26 cellular contexts compared by ENCODE assay signal in the genomic region with DNA sequence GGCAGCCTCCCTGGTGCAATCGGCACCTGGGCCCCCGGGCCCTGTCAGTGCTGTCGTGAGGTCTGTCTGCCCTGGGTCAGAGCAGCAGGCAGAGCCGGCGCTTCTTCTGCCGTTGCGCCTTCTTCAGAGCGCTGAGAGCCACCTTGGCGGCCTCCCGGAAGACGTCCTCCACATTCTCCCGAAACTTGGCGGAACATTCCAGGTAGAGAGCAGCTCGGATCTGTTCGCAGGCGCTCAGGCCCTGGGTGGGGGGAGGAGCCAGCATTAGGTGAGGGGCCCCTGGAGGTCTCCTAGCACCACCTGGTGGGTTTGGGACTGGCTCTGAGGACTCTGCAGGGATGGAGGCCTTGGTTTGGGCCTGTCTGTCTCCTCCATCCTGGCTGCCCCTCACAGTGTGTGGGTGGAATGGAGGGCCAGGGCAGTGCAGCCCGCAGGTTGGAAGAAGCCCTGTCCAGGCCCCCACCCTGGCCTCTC. TPM values are rescaled to one million over a fixed set of nuclear protein-coding genes. Genes with fewer than 3 reads are reported as not detected.
DNase-seq lines count a peak whose midpoint lies in the region; ATAC-seq and TF ChIP-seq lines count a peak whose summit lies in the region.
"Had no signal": no experiment of that assay in that cellular context is flagged by ENCODE, and none has a peak within 500 bp of the region (broad histone marks: within the 10 kb centered on the region; RNA-seq: fewer than 3 reads in every experiment).

No MANE protein-coding gene starts in this region.

- H3K9me3 ChIP-seq in CD8-positive, alpha-beta T cell (ENCODE audit: low read length): no peaks in the 10 kb centered on the region
- H3K9me3 ChIP-seq in neuronal stem cell (replicated peaks in 1 of 2; ENCODE audit: control insufficient read depth in 2 of 2, insufficient read depth in 1 of 2, low read depth in 1 of 2, low read length in 2 of 2) (no peaks in the 10 kb centered on the region), SJCRH30 (replicated peaks) (no peaks in the 10 kb centered on the region)
- H3K9me3 ChIP-seq: ascending aorta, esophagus muscularis mucosa, heart left ventricle, MG63, SK-N-SH had no signal

- no peak for DNase-seq in activated CD8-positive, alpha-beta T cell treated with anti-CD3 and anti-CD28 coated beads for 36 hours
- no peak for DNase-seq in activated CD8-positive, alpha-beta T cell treated with anti-CD3 and anti-CD28 coated beads, Interleukin-2, amount 10 ng/mL, durations not matched to agents 7 days and 5 days
- DNase-seq in CD8-positive, alpha-beta T cell: no peak
- DNase-seq in activated CD4-positive, alpha-beta memory T cell treated with anti-CD3 and anti-CD28 coated beads, Interleukin-2, amount 10 ng/mL, durations not matched to agents 7 days and 5 days: no peak
- DNase-seq in neuronal stem cell (ENCODE audit: low spot score): no peak
- DNase-seq in SJCRH30: no peak
- DNase-seq: 8988T; activated T-cell treated with anti-CD3 and anti-CD28 coated beads, Interleukin-2, amount 50 U/mL, for 72 hours; central memory CD4-positive, alpha-beta T cell; foreskin keratinocyte; heart left ventricle; KG1; kidney; MG63; NCI-H345; NCI-H748 treated with DMSO at 0.1 percent for 48 hours; nephron progenitor cell; SK-N-SH; stimulated activated CD4-positive, alpha-beta T cell treated with anti-CD3 and anti-CD28 coated beads, Interleukin-2, amount 100 ng/mL, for 24 hours had no signal

- no peak overlapping the region for H2BK5ac ChIP-seq in neuronal stem cell (ENCODE audit: low read length)

- CTCF ChIA-PET in activated CD8-positive, alpha-beta T cell treated with anti-CD3 and anti-CD28 coated beads for 36 hours (lab: Charles Lee): interaction anchor here (14.8 kb wide), 1 partner anchor 16 kb away, joined by 420 read pairs; the partner anchor contains the start of gene RHOF
- CTCF ChIA-PET in activated CD8-positive, alpha-beta T cell treated with anti-CD3 and anti-CD28 coated beads, Interleukin-2, amount 10 ng/mL, durations not matched to agents 7 days and 5 days (lab: Charles Lee): interaction anchor here (16.1 to 26.5 kb wide), 2 partner anchors 12 to 26 kb away, joined by 581 to 956 read pairs; partner anchors contain the start of genes RHOF and SETD1B
- CTCF ChIA-PET in CD8-positive, alpha-beta T cell (lab: Charles Lee): interaction anchor here (1.4 to 36.0 kb wide), 2 partner anchors 10 to 27 kb away, joined by 6 to 2042 read pairs; partner anchors contain the start of genes RHOF and SETD1B
- CTCF ChIA-PET in activated CD4-positive, alpha-beta memory T cell treated with anti-CD3 and anti-CD28 coated beads, Interleukin-2, amount 10 ng/mL, durations not matched to agents 7 days and 5 days (lab: Charles Lee): interaction anchor here (15.3 kb wide), 1 partner anchor 11 kb away, joined by 380 read pairs; the partner anchor contains the start of gene RHOF

- no peak overlapping the region for H3K4me3 ChIP-seq in CD8-positive, alpha-beta T cell (ENCODE audit: low read depth, low read length)
- H3K4me3 ChIP-seq in neuronal stem cell (ENCODE audit: low read length in 2 of 2) (no peak overlapping the region), SJCRH30 (no peak overlapping the region)
- H3K4me3 ChIP-seq: ascending aorta, esophagus muscularis mucosa, heart left ventricle, MG63 had no signal

- H2AFZ ChIP-seq in neuronal stem cell (ENCODE audit: low read length): no peak overlapping the region
- H2AFZ ChIP-seq: parathyroid adenoma had no signal

- H3K27ac Mint-ChIP-seq in activated CD8-positive, alpha-beta T cell treated with anti-CD3 and anti-CD28 coated beads for 36 hours: peak overlapping the region; percentile 73
- no peak overlapping the region for H3K27ac Mint-ChIP-seq in activated CD8-positive, alpha-beta T cell treated with anti-CD3 and anti-CD28 coated beads, Interleukin-2, amount 10 ng/mL, durations not matched to agents 7 days and 5 days
- peak overlapping the region; percentile 18 for H3K27ac Mint-ChIP-seq in CD8-positive, alpha-beta T cell
- H3K27ac Mint-ChIP-seq in activated CD4-positive, alpha-beta memory T cell treated with anti-CD3 and anti-CD28 coated beads, Interleukin-2, amount 10 ng/mL, durations not matched to agents 7 days and 5 days: peak overlapping the region; percentile 29

- no peak overlapping the region for H4K8ac ChIP-seq in neuronal stem cell (ENCODE audit: low read depth, low read length)

- peak overlapping the region; percentile 44 for H3K9ac ChIP-seq in neuronal stem cell (ENCODE audit: low read depth, low read length, poor library complexity)
- H3K9ac ChIP-seq: parathyroid adenoma, SK-N-SH had no signal

- TF ChIP-seq CTCF in activated CD8-positive, alpha-beta T cell treated with anti-CD3 and anti-CD28 coated beads for 36 hours (IDR thresholded peaks at IDR 0.05): no peak
- TF ChIP-seq CTCF in CD8-positive, alpha-beta T cell (IDR thresholded peaks at IDR 0.05): no peak

- no peak overlapping the region for H2BK15ac ChIP-seq in neuronal stem cell (ENCODE audit: low read length)

- no peak overlapping the region for H4K91ac ChIP-seq in neuronal stem cell (ENCODE audit: low read depth, low read length, poor library complexity)

- H3K36me3 ChIP-seq in CD8-positive, alpha-beta T cell (ENCODE audit: insufficient read depth, low read length): peaks cover 21% of the 10 kb centered on the region
- H3K36me3 ChIP-seq in neuronal stem cell (replicated peaks in 1 of 2; ENCODE audit: control insufficient read depth in 2 of 2, insufficient read depth in 2 of 2, low read length in 2 of 2): peaks cover 3 to 5% of the 10 kb centered on the region in 2 donors
- H3K36me3 ChIP-seq in SJCRH30: 0 out of 2 replicates have a peak, but pooled peaks cover 3% of the 10 kb centered on the region
- H3K36me3 ChIP-seq: MG63 had no signal

- H3K23ac ChIP-seq in neuronal stem cell (ENCODE audit: low read depth, low read length, poor library complexity): peak overlapping the region; percentile 89

- H3K79me1 ChIP-seq in neuronal stem cell (ENCODE audit: low read depth, low read length): peaks cover 1% of the 10 kb centered on the region

- H3K9me3 Mint-ChIP-seq in activated CD8-positive, alpha-beta T cell treated with anti-CD3 and anti-CD28 coated beads for 36 hours: no peaks in the 10 kb centered on the region
- H3K9me3 Mint-ChIP-seq in activated CD8-positive, alpha-beta T cell treated with anti-CD3 and anti-CD28 coated beads, Interleukin-2, amount 10 ng/mL, durations not matched to agents 7 days and 5 days (ENCODE audit: insufficient read depth): no peaks in the 10 kb centered on the region
- H3K9me3 Mint-ChIP-seq in CD8-positive, alpha-beta T cell: no peaks in the 10 kb centered on the region
- no peaks in the 10 kb centered on the region for H3K9me3 Mint-ChIP-seq in activated CD4-positive, alpha-beta memory T cell treated with anti-CD3 and anti-CD28 coated beads, Interleukin-2, amount 10 ng/mL, durations not matched to agents 7 days and 5 days
- H3K9me3 Mint-ChIP-seq: activated naive CD4-positive, alpha-beta T cell treated with anti-CD3 and anti-CD28 coated beads, Interleukin-2, amount 50 U/mL, for 24 hours; activated T-cell treated with anti-CD3 and anti-CD28 coated beads, Interleukin-2, amount 50 U/mL, for 72 hours; nephron progenitor cell; T-helper 1 cell treated with Interleukin-12 subunit alpha and Interleukin-12 subunit beta and Interleukin-4 antibody, amounts not matched to agents 30 μg/mL and 1 μg/mL, for 36 hours had no signal

- H3K14ac ChIP-seq in neuronal stem cell (ENCODE audit: low read length): peak overlapping the region; percentile 71

- H3K4me2 ChIP-seq in neuronal stem cell (ENCODE audit: insufficient read depth, low read length, poor library complexity, severe bottlenecking): no peak overlapping the region
- H3K4me2 ChIP-seq: SK-N-SH had no signal

- H2AK5ac ChIP-seq in neuronal stem cell (ENCODE audit: low read depth, low read length): peak overlapping the region; percentile 46

- peaks cover 29% of the 10 kb centered on the region for H3K36me3 Mint-ChIP-seq in activated CD8-positive, alpha-beta T cell treated with anti-CD3 and anti-CD28 coated beads for 36 hours (ENCODE audit: low read depth)
- H3K36me3 Mint-ChIP-seq in activated CD8-positive, alpha-beta T cell treated with anti-CD3 and anti-CD28 coated beads, Interleukin-2, amount 10 ng/mL, durations not matched to agents 7 days and 5 days (ENCODE audit: low read depth): peaks cover 41% of the 10 kb centered on the region
- peaks cover 50% of the 10 kb centered on the region for H3K36me3 Mint-ChIP-seq in CD8-positive, alpha-beta T cell
- peaks cover 49% of the 10 kb centered on the region for H3K36me3 Mint-ChIP-seq in activated CD4-positive, alpha-beta memory T cell treated with anti-CD3 and anti-CD28 coated beads, Interleukin-2, amount 10 ng/mL, durations not matched to agents 7 days and 5 days (ENCODE audit: low read depth)

- H2BK12ac ChIP-seq in neuronal stem cell (ENCODE audit: low read length): peak overlapping the region; percentile 22

- no peak overlapping the region for H3K18ac ChIP-seq in neuronal stem cell (ENCODE audit: low read length)

- no CpG with 5 or more reads among the region's 17 CpGs for WGBS in neuronal stem cell (ENCODE audit: extremely low coverage in 2 of 2, insufficient read length in 2 of 2, insufficient replicate concordance in 1 of 2), 2 donors

- no peak overlapping the region for H3K4me3 Mint-ChIP-seq in activated CD8-positive, alpha-beta T cell treated with anti-CD3 and anti-CD28 coated beads for 36 hours
- H3K4me3 Mint-ChIP-seq in activated CD8-positive, alpha-beta T cell treated with anti-CD3 and anti-CD28 coated beads, Interleukin-2, amount 10 ng/mL, durations not matched to agents 7 days and 5 days: no peak overlapping the region
- H3K4me3 Mint-ChIP-seq in CD8-positive, alpha-beta T cell: no peak overlapping the region
- no peak overlapping the region for H3K4me3 Mint-ChIP-seq in activated CD4-positive, alpha-beta memory T cell treated with anti-CD3 and anti-CD28 coated beads, Interleukin-2, amount 10 ng/mL, durations not matched to agents 7 days and 5 days
- H3K4me3 Mint-ChIP-seq: activated naive CD4-positive, alpha-beta T cell treated with anti-CD3 and anti-CD28 coated beads, Interleukin-2, amount 50 U/mL, for 24 hours; activated T-cell treated with anti-CD3 and anti-CD28 coated beads, Interleukin-2, amount 50 U/mL, for 72 hours; nephron progenitor cell; T-helper 1 cell treated with Interleukin-12 subunit alpha and Interleukin-12 subunit beta and Interleukin-4 antibody, amounts not matched to agents 30 μg/mL and 1 μg/mL, for 36 hours had no signal

- no peak overlapping the region for H3K4ac ChIP-seq in neuronal stem cell (ENCODE audit: low read length)

- no peak overlapping the region for H2BK120ac ChIP-seq in neuronal stem cell (ENCODE audit: low read depth, low read length)

- H3K4me1 ChIP-seq in CD8-positive, alpha-beta T cell (ENCODE audit: insufficient read depth, low read length): peaks cover 58% of the 10 kb centered on the region
- H3K4me1 ChIP-seq in neuronal stem cell (ENCODE audit: control insufficient read depth in 2 of 2, insufficient read depth in 1 of 2, low read depth in 1 of 2, low read length in 2 of 2) (peaks cover 8 to 16% of the 10 kb centered on the region in 2 donors), SJCRH30 (peaks cover 21% of the 10 kb centered on the region)

- no peaks in the 10 kb centered on the region for H3K27me3 Mint-ChIP-seq in activated CD8-positive, alpha-beta T cell treated with anti-CD3 and anti-CD28 coated beads for 36 hours
- no peaks in the 10 kb centered on the region for H3K27me3 Mint-ChIP-seq in activated CD8-positive, alpha-beta T cell treated with anti-CD3 and anti-CD28 coated beads, Interleukin-2, amount 10 ng/mL, durations not matched to agents 7 days and 5 days (ENCODE audit: low read depth)
- no peaks in the 10 kb centered on the region for H3K27me3 Mint-ChIP-seq in CD8-positive, alpha-beta T cell (ENCODE audit: low read depth)
- no peaks in the 10 kb centered on the region for H3K27me3 Mint-ChIP-seq in activated CD4-positive, alpha-beta memory T cell treated with anti-CD3 and anti-CD28 coated beads, Interleukin-2, amount 10 ng/mL, durations not matched to agents 7 days and 5 days
- H3K27me3 Mint-ChIP-seq: activated naive CD4-positive, alpha-beta T cell treated with anti-CD3 and anti-CD28 coated beads, Interleukin-2, amount 50 U/mL, for 24 hours had no signal

- POLR2A ChIA-PET in activated CD8-positive, alpha-beta T cell treated with anti-CD3 and anti-CD28 coated beads for 36 hours (lab: Charles Lee): interaction anchor here (1.2 to 30.9 kb wide), 2 partner anchors 11 to 21 kb away, joined by 3 to 683 read pairs; partner anchors contain the start of genes RHOF and SETD1B
- POLR2A ChIA-PET in activated CD8-positive, alpha-beta T cell treated with anti-CD3 and anti-CD28 coated beads, Interleukin-2, amount 10 ng/mL, durations not matched to agents 7 days and 5 days (lab: Charles Lee): interaction anchor here (1.1 to 26.9 kb wide), 3 partner anchors 12 to 26 kb away, joined by 4 to 543 read pairs (median 6); partner anchors contain the start of genes RHOF and SETD1B
- POLR2A ChIA-PET in CD8-positive, alpha-beta T cell (lab: Charles Lee): interaction anchor here (28.4 kb wide), 1 partner anchor 28 kb away, joined by 1016 read pairs; the partner anchor contains the start of gene SETD1B
- POLR2A ChIA-PET in activated CD4-positive, alpha-beta memory T cell treated with anti-CD3 and anti-CD28 coated beads, Interleukin-2, amount 10 ng/mL, durations not matched to agents 7 days and 5 days (lab: Charles Lee): interaction anchor here (32.8 kb wide), 1 partner anchor 21 kb away, joined by 1170 read pairs; the partner anchor contains the start of genes RHOF and SETD1B

- H3K27ac ChIP-seq in CD8-positive, alpha-beta T cell (ENCODE audit: low read depth, low read length): no peak overlapping the region
- H3K27ac ChIP-seq in neuronal stem cell (replicated peaks; ENCODE audit: low read length) (no peak overlapping the region), SJCRH30 (no peak overlapping the region)
- H3K27ac ChIP-seq: ascending aorta, esophagus muscularis mucosa, foreskin keratinocyte, heart left ventricle, parathyroid adenoma had no signal

- intact Hi-C loops in activated CD8-positive, alpha-beta T cell treated with anti-CD3 and anti-CD28 coated beads for 36 hours (cut with micrococcal nuclease): no loop called here
- intact Hi-C loops in CD8-positive, alpha-beta T cell (cut with DNase I, micrococcal nuclease): no loop called here

- ATAC-seq in activated CD8-positive, alpha-beta T cell treated with anti-CD3 and anti-CD28 coated beads for 36 hours: no peak
- ATAC-seq in activated CD8-positive, alpha-beta T cell treated with anti-CD3 and anti-CD28 coated beads, Interleukin-2, amount 10 ng/mL, durations not matched to agents 7 days and 5 days: no peak
- no peak for ATAC-seq in CD8-positive, alpha-beta T cell
- no peak for ATAC-seq in GM21576 (IDR thresholded peaks at IDR 0.05; ENCODE audit: unreplicated experiment)
- ATAC-seq in GM18498 (IDR thresholded peaks at IDR 0.05; ENCODE audit: unreplicated experiment): no peak
- ATAC-seq: activated T-cell treated with anti-CD3 and anti-CD28 coated beads, Interleukin-2, amount 50 U/mL, for 72 hours; foreskin keratinocyte; heart left ventricle had no signal

- H3K27me3 ChIP-seq in CD8-positive, alpha-beta T cell (ENCODE audit: insufficient read depth, low read length): no peaks in the 10 kb centered on the region
- H3K27me3 ChIP-seq in neuronal stem cell (ENCODE audit: control insufficient read depth in 3 of 3, insufficient read depth in 3 of 3, low read depth in 1 of 3, low read length in 3 of 3) (no peaks in the 10 kb centered on the region), SJCRH30 (no peaks in the 10 kb centered on the region)
- H3K27me3 ChIP-seq: ascending aorta, esophagus muscularis mucosa, foreskin keratinocyte, heart left ventricle, MG63 had no signal

- peaks cover 44% of the 10 kb centered on the region for H3K4me1 Mint-ChIP-seq in activated CD8-positive, alpha-beta T cell treated with anti-CD3 and anti-CD28 coated beads for 36 hours (ENCODE audit: low read depth)
- peaks cover 39% of the 10 kb centered on the region for H3K4me1 Mint-ChIP-seq in activated CD8-positive, alpha-beta T cell treated with anti-CD3 and anti-CD28 coated beads, Interleukin-2, amount 10 ng/mL, durations not matched to agents 7 days and 5 days (ENCODE audit: low read depth)
- peaks cover 41% of the 10 kb centered on the region for H3K4me1 Mint-ChIP-seq in CD8-positive, alpha-beta T cell (ENCODE audit: low read depth)
- H3K4me1 Mint-ChIP-seq in activated CD4-positive, alpha-beta memory T cell treated with anti-CD3 and anti-CD28 coated beads, Interleukin-2, amount 10 ng/mL, durations not matched to agents 7 days and 5 days: peaks cover 43% of the 10 kb centered on the region

RNA-seq across cellular contexts. Expression of gene RHOF, which starts 14.0 kb away (rescaled TPM):
- 100 to 1,000 TPM; 108 to 116 TPM for total RNA-seq in activated CD8-positive, alpha-beta T cell treated with anti-CD3 and anti-CD28 coated beads for 36 hours
- 100 to 1,000 TPM; 145 to 154 TPM for total RNA-seq in activated CD8-positive, alpha-beta T cell treated with anti-CD3 and anti-CD28 coated beads, Interleukin-2, amount 10 ng/mL, durations not matched to agents 7 days and 5 days
- 100 to 1,000 TPM; 185 TPM for total RNA-seq in CD8-positive, alpha-beta T cell
- total RNA-seq in activated CD4-positive, alpha-beta memory T cell treated with anti-CD3 and anti-CD28 coated beads, Interleukin-2, amount 10 ng/mL, durations not matched to agents 7 days and 5 days: 100 to 1,000 TPM; 157 to 163 TPM
- polyA plus RNA-seq in neuronal stem cell (2013, experiment 1 of 2): 16.5 TPM
- polyA plus RNA-seq in neuronal stem cell (2013, experiment 2 of 2): 15.5 TPM
- 2.8 and 5.2 TPM in 2 replicates for total RNA-seq in SJCRH30 (2014; rRNA removed; shearing (Covaris generic))

RNA-seq across cellular contexts. Expression of gene SETD1B, which starts 24.4 kb away (rescaled TPM):
- 10 to 100 TPM; 13.3 TPM for total RNA-seq in activated CD8-positive, alpha-beta T cell treated with anti-CD3 and anti-CD28 coated beads for 36 hours
- total RNA-seq in activated CD8-positive, alpha-beta T cell treated with anti-CD3 and anti-CD28 coated beads, Interleukin-2, amount 10 ng/mL, durations not matched to agents 7 days and 5 days: 10 to 100 TPM; 30.0 to 30.9 TPM
- total RNA-seq in CD8-positive, alpha-beta T cell: 100 to 1,000 TPM; 181 to 190 TPM
- total RNA-seq in activated CD4-positive, alpha-beta memory T cell treated with anti-CD3 and anti-CD28 coated beads, Interleukin-2, amount 10 ng/mL, durations not matched to agents 7 days and 5 days: 10 to 100 TPM; 26.5 to 26.9 TPM
- 6.1 TPM for polyA plus RNA-seq in neuronal stem cell (2013, experiment 1 of 2)
- polyA plus RNA-seq in neuronal stem cell (2013, experiment 2 of 2): 6.2 TPM
- 3.2 and 3.8 TPM in 2 replicates for total RNA-seq in SJCRH30 (2014; rRNA removed; shearing (Covaris generic))

Comparison
In these comparisons a context has a peak if more than half of its experiments do, and no peak if none do; other contexts are left out.
1. RNA of gene RHOF, which starts 14.0 kb away (total RNA-seq): 185 TPM in CD8-positive, alpha-beta T cell, 157 to 163 TPM in activated CD4-positive, alpha-beta memory T cell treated with anti-CD3 and anti-CD28 coated beads, Interleukin-2, amount 10 ng/mL, durations not matched to agents 7 days and 5 days, 145 to 154 TPM in activated CD8-positive, alpha-beta T cell treated with anti-CD3 and anti-CD28 coated beads, Interleukin-2, amount 10 ng/mL, durations not matched to agents 7 days and 5 days and 108 to 116 TPM in activated CD8-positive, alpha-beta T cell treated with anti-CD3 and anti-CD28 coated beads for 36 hours; 2.8 to 5.2 TPM in SJCRH30; every median in the first group is over 10 times any median in the second.
2. RNA of gene SETD1B, which starts 24.4 kb away (total RNA-seq): 181 to 190 TPM in CD8-positive, alpha-beta T cell; 30.0 to 30.9 TPM in activated CD8-positive, alpha-beta T cell treated with anti-CD3 and anti-CD28 coated beads, Interleukin-2, amount 10 ng/mL, durations not matched to agents 7 days and 5 days, 26.5 to 26.9 TPM in activated CD4-positive, alpha-beta memory T cell treated with anti-CD3 and anti-CD28 coated beads, Interleukin-2, amount 10 ng/mL, durations not matched to agents 7 days and 5 days, 13.3 TPM in activated CD8-positive, alpha-beta T cell treated with anti-CD3 and anti-CD28 coated beads for 36 hours and 3.2 to 3.8 TPM in SJCRH30; every median in the first group is over 4 times any median in the second.